23 cellular contexts compared by ENCODE assay signal in genomic region chr12:126989532-126989931, GRCh38.
"Had no signal": no experiment of that assay in that cellular context is flagged by ENCODE, and none has a peak within 500 bp of the region (broad histone marks: within the 10 kb centered on the region; RNA-seq: fewer than 3 reads in every experiment).

No MANE protein-coding gene starts in this region.

- ATAC-seq: effector memory CD8-positive, alpha-beta T cell; esophagus mucosa; foreskin keratinocyte; gastroesophageal sphincter; heart left ventricle; heart right ventricle had no signal

- H3K27ac ChIP-seq: colonic mucosa, coronary artery, dorsolateral prefrontal cortex, epithelial cell of prostate, esophagus muscularis mucosa, esophagus squamous epithelium, foreskin keratinocyte, gastroesophageal sphincter, heart left ventricle, heart right ventricle had no signal

- DNase-seq: colonic mucosa; cortex of kidney; dermis blood vessel endothelial cell; dorsolateral prefrontal cortex; effector CD4-positive, alpha-beta T cell; effector CD8-positive, alpha-beta T cell; effector memory CD4-positive, alpha-beta T cell; effector memory CD8-positive, alpha-beta T cell; endodermal cell; erythroblast; esophagus squamous epithelium; foreskin fibroblast; foreskin keratinocyte; foreskin melanocyte; glutamatergic neuron; head of caudate nucleus; heart left ventricle; heart right ventricle had no signal

- H3K4me1 ChIP-seq: colonic mucosa, esophagus muscularis mucosa, esophagus squamous epithelium, foreskin keratinocyte, gastroesophageal sphincter, heart left ventricle, heart right ventricle had no signal

- H3K27me3 ChIP-seq: colonic mucosa, esophagus squamous epithelium, foreskin keratinocyte had no signal

- H3K4me3 ChIP-seq: colonic mucosa, coronary artery, dorsolateral prefrontal cortex, esophagus muscularis mucosa, esophagus squamous epithelium, gastroesophageal sphincter, heart left ventricle, heart right ventricle had no signal

- H3K9me3 ChIP-seq: colonic mucosa, esophagus muscularis mucosa, esophagus squamous epithelium, gastroesophageal sphincter had no signal

- H3K36me3 ChIP-seq: colonic mucosa, esophagus muscularis mucosa, esophagus squamous epithelium, gastroesophageal sphincter, heart left ventricle, heart right ventricle had no signal
